In the genomic region with DNA sequence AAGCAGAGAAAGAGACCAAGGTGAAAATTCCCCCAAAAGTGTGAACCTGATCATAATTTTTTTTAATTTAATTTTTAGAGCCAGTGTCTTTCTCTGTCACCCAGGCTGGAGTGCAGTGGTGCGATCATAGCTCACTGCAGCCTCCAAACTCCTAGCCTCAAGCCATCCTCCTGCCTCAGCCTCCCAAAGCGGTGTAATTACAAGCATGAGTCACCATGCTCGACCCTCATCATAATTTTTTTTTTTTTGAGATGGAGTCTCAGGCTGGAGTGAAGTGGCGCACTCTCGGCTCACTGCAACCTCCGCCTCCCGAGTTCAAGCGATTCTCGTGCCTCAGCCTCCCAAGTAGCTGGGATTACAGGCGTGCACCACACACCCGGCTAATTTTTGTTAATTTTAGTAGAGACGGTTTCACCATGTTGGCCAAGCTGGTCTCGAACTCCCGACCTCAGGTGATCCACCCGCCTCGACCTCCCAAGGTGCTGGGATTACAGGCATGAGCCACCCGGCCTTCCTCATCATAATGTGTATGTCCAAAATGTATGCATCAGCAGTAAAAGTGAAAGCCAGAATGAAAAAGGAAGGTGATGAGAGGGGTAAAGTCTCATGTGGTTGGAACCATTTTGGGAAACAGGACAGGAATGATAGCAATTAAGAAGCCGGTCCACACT, we compare ENCODE assay signal across 7 cellular contexts. TPM values are rescaled to one million over a fixed set of nuclear protein-coding genes. Genes with fewer than 3 reads are reported as not detected.
DNase-seq lines count a peak whose midpoint lies in the region; ATAC-seq and TF ChIP-seq lines count a peak whose summit lies in the region.
"Not testable (repeated sequence)": the region's sequence is repeated elsewhere in the genome, so short reads cannot be mapped to it uniquely, and the experiment has no call there.

No MANE protein-coding gene starts in this region.

- not testable (repeated sequence) for H3K27me3 ChIP-seq in OCI-LY1 (ENCODE audit: insufficient read depth, low read length); cardiac muscle cell; mucosa of rectum (ENCODE audit: control insufficient read depth in 2 of 2, insufficient read depth in 2 of 2, low read length in 2 of 2)

- peak overlapping the region; percentile 86 for H3K4me3 Mint-ChIP-seq in activated CD8-positive, alpha-beta memory T cell treated with anti-CD3 and anti-CD28 coated beads, Interleukin-2, amount 10 ng/mL, durations not matched to agents 7 days and 5 days

- not testable (repeated sequence) for H3K9me2 ChIP-seq in OCI-LY1 (ENCODE audit: low read depth, low read length)

- H2AFZ ChIP-seq in OCI-LY1 (ENCODE audit: low read length) = not testable (repeated sequence)

- H3K36me3 ChIP-seq in OCI-LY1 (ENCODE audit: insufficient read depth, low read length) (peaks cover 31% of the 10 kb centered on the region), cardiac muscle cell (peaks cover 20% of the 10 kb centered on the region), mucosa of rectum (ENCODE audit: control insufficient read depth in 2 of 2, insufficient read depth in 2 of 2, low read length in 2 of 2) (peaks cover 8 to 11% of the 10 kb centered on the region in 2 donors)

- peak overlapping the region; percentile 94 for H3K9ac ChIP-seq in OCI-LY1 (ENCODE audit: low read length)
- peak overlapping the region; percentile 93 to 95 for H3K9ac ChIP-seq in mucosa of rectum (ENCODE audit: low read depth in 1 of 2, low read length in 2 of 2)

- H3K4me3 ChIP-seq in GM12875 (ENCODE audit: low read depth, low read length) = peak overlapping the region; percentile 87
- H3K4me3 ChIP-seq in OCI-LY1 (ENCODE audit: low read depth, low read length, poor library complexity, severe bottlenecking) = peak overlapping the region; percentile 89
- peak overlapping the region; percentile 97 for H3K4me3 ChIP-seq in cardiac muscle cell
- peak overlapping the region; percentile 90 to 93 for H3K4me3 ChIP-seq in mucosa of rectum (ENCODE audit: low read length in 2 of 2)
- peak overlapping the region; percentile 59 to 97 (median 77) for H3K4me3 ChIP-seq in skin epidermis

- H3K4me2 ChIP-seq in OCI-LY1 (ENCODE audit: low read length) = peak overlapping the region; percentile 75

- peaks cover 21% of the 10 kb centered on the region for H3K4me1 Mint-ChIP-seq in activated CD8-positive, alpha-beta memory T cell treated with anti-CD3 and anti-CD28 coated beads, Interleukin-2, amount 10 ng/mL, durations not matched to agents 7 days and 5 days

- not testable (repeated sequence) for ATAC-seq in activated CD8-positive, alpha-beta memory T cell treated with anti-CD3 and anti-CD28 coated beads, Interleukin-2, amount 10 ng/mL, durations not matched to agents 7 days and 5 days

- H3K27me3 Mint-ChIP-seq in activated CD8-positive, alpha-beta memory T cell treated with anti-CD3 and anti-CD28 coated beads, Interleukin-2, amount 10 ng/mL, durations not matched to agents 7 days and 5 days = not testable (repeated sequence)

- peaks cover 21% of the 10 kb centered on the region for H3K4me1 ChIP-seq in OCI-LY1 (ENCODE audit: insufficient read depth, low read length, severe bottlenecking)
- peaks cover 27% of the 10 kb centered on the region for H3K4me1 ChIP-seq in cardiac muscle cell (ENCODE audit: low read depth)
- H3K4me1 ChIP-seq in mucosa of rectum (ENCODE audit: control insufficient read depth in 2 of 2, insufficient read depth in 2 of 2, low read length in 2 of 2) = peaks cover 3 to 11% of the 10 kb centered on the region in 2 donors

- H3K27ac Mint-ChIP-seq in activated CD8-positive, alpha-beta memory T cell treated with anti-CD3 and anti-CD28 coated beads, Interleukin-2, amount 10 ng/mL, durations not matched to agents 7 days and 5 days = peak overlapping the region; percentile 94

- H3K27ac ChIP-seq in OCI-LY1 (ENCODE audit: low read depth, low read length, poor library complexity, severe bottlenecking) = peak overlapping the region; percentile 15
- peak overlapping the region; percentile 93 for H3K27ac ChIP-seq in caudate nucleus (ENCODE audit: low read depth, low read length)
- peak overlapping the region; percentile 97 for H3K27ac ChIP-seq in cardiac muscle cell
- H3K27ac ChIP-seq in mucosa of rectum (ENCODE audit: low read depth in 2 of 2, low read length in 2 of 2) = peak overlapping the region; percentile 93 to 95
- peak overlapping the region; percentile 85 to 98 (median 93) for H3K27ac ChIP-seq in skin epidermis

- CTCF ChIA-PET in activated CD8-positive, alpha-beta memory T cell treated with anti-CD3 and anti-CD28 coated beads, Interleukin-2, amount 10 ng/mL, durations not matched to agents 7 days and 5 days (lab: Charles Lee) = interaction anchor here (0.5 to 2.0 kb wide), 7 partner anchors 9 to 751 kb away, joined by 3 to 8 read pairs (median 4); a partner anchor contains a TSS

- TF ChIP-seq CTCF in GM12875 (IDR thresholded peaks at IDR 0.05; ENCODE audit: borderline replicate concordance, insufficient read depth, low read depth, low read length); OCI-LY1 (IDR thresholded peaks at IDR 0.05; ENCODE audit: low read length); cardiac muscle cell (IDR thresholded peaks at IDR 0.05; ENCODE audit: low read depth, low read length): not testable (repeated sequence)

- peaks cover 24% of the 10 kb centered on the region for H3K79me2 ChIP-seq in OCI-LY1 (ENCODE audit: insufficient read depth, low read length)

- H3K36me3 Mint-ChIP-seq in activated CD8-positive, alpha-beta memory T cell treated with anti-CD3 and anti-CD28 coated beads, Interleukin-2, amount 10 ng/mL, durations not matched to agents 7 days and 5 days = peaks cover 25% of the 10 kb centered on the region

- not testable (repeated sequence) for H3K9me3 ChIP-seq in OCI-LY1 (ENCODE audit: low read length); cardiac muscle cell (ENCODE audit: low read depth); mucosa of rectum (ENCODE audit: control insufficient read depth in 2 of 2, low read length in 2 of 2)

- DNase-seq in activated CD8-positive, alpha-beta memory T cell treated with anti-CD3 and anti-CD28 coated beads, Interleukin-2, amount 10 ng/mL, durations not matched to agents 7 days and 5 days; cardiac muscle cell (ENCODE audit: low read depth in 1 of 2, low spot score in 1 of 2): not testable (repeated sequence)
- DNase-seq in caudate nucleus (lab: John Stamatoyannopoulos, UW) = peak in 1 of 61 donors; percentile 8

- not testable (repeated sequence) for H3K9me3 Mint-ChIP-seq in activated CD8-positive, alpha-beta memory T cell treated with anti-CD3 and anti-CD28 coated beads, Interleukin-2, amount 10 ng/mL, durations not matched to agents 7 days and 5 days (ENCODE audit: low read depth)

- not testable (repeated sequence) for H4K20me1 ChIP-seq in OCI-LY1 (ENCODE audit: insufficient read depth, low read length)

- H3F3A ChIP-seq in OCI-LY1 (ENCODE audit: insufficient read depth, low read length) = not testable (repeated sequence)

RNA-seq across cellular contexts. Expression of a gene that starts 0.6 kb away (rescaled TPM):
- 100 to 1,000 TPM; 231 to 278 TPM for total RNA-seq in activated CD8-positive, alpha-beta memory T cell treated with anti-CD3 and anti-CD28 coated beads, Interleukin-2, amount 10 ng/mL, durations not matched to agents 7 days and 5 days
- 93.7 and 119 TPM in 2 replicates for total RNA-seq in cardiac muscle cell
- 260 and 264 TPM in 2 replicates for polyA plus RNA-seq in cardiac muscle cell

RNA-seq across cellular contexts. Expression of a gene that starts 25.7 kb away (rescaled TPM):
- 1 to 10 TPM; 2.3 to 6.8 TPM for total RNA-seq in activated CD8-positive, alpha-beta memory T cell treated with anti-CD3 and anti-CD28 coated beads, Interleukin-2, amount 10 ng/mL, durations not matched to agents 7 days and 5 days
- 2.3 and 4.0 TPM in 2 replicates for total RNA-seq in cardiac muscle cell
- polyA plus RNA-seq in cardiac muscle cell = 12.5 and 12.7 TPM in 2 replicates

RNA-seq across cellular contexts. Expression of a gene that starts 32.2 kb away (rescaled TPM):
- total RNA-seq in activated CD8-positive, alpha-beta memory T cell treated with anti-CD3 and anti-CD28 coated beads, Interleukin-2, amount 10 ng/mL, durations not matched to agents 7 days and 5 days = 1 to 10 TPM; 1.7 to 1.9 TPM
- total RNA-seq in cardiac muscle cell = 6.1 and 9.2 TPM in 2 replicates
- polyA plus RNA-seq in cardiac muscle cell = 3.7 and 6.4 TPM in 2 replicates

Comparison
In these comparisons a context has a peak if more than half of its experiments do, and no peak if none do; other contexts are left out.
1. H3K27ac ChIP-seq: peak in every context shown above with its lines; median percentile 97 in cardiac muscle cell; 94 in mucosa of rectum; 93 in caudate nucleus; 93 in skin epidermis; 15 in OCI-LY1.